ENCODE assay signal across 24 cellular contexts in the genomic region with DNA sequence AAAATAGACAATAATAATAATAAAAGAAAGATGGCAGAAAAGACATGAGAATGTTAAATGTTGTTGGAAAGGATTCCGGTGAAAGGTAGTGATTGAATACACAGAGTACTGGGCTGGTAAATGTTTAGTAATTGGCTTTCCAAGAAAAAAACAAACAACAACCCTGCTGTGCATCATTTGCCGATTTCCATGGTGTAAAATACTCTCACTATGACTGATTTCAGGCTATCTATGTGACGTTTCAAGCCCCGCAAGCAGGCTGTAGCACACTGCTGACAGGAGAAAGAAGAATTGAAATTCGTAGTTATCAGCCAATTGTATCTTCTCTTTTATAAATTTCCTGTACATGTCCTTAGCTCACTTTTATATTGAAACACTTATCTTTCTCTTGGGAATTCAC. TPM values are rescaled to one million over a fixed set of nuclear protein-coding genes. Genes with fewer than 3 reads are reported as not detected.
DNase-seq lines count a peak whose midpoint lies in the region; ATAC-seq and TF ChIP-seq lines count a peak whose summit lies in the region.
"Had no signal": no experiment of that assay in that cellular context is flagged by ENCODE, and none has a peak within 500 bp of the region (broad histone marks: within the 10 kb centered on the region; RNA-seq: fewer than 3 reads in every experiment).

No MANE protein-coding gene starts in this region.

- no peaks in the 10 kb centered on the region for H3K4me1 Mint-ChIP-seq in activated T-cell treated with anti-CD3 and anti-CD28 coated beads, Interleukin-2, amount 50 U/mL, for 72 hours (ENCODE audit: low read depth)
- H3K4me1 Mint-ChIP-seq in nephron progenitor cell = no peaks in the 10 kb centered on the region
- H3K4me1 Mint-ChIP-seq: memory B cell had no signal

- H3K27me3 Mint-ChIP-seq in activated T-cell treated with anti-CD3 and anti-CD28 coated beads, Interleukin-2, amount 50 U/mL, for 72 hours (ENCODE audit: low read depth) = peaks cover 6% of the 10 kb centered on the region
- H3K27me3 Mint-ChIP-seq in nephron progenitor cell (ENCODE audit: low read depth, poor library complexity) = peaks cover 8% of the 10 kb centered on the region
- H3K27me3 Mint-ChIP-seq: activated CD4-positive, alpha-beta memory T cell treated with anti-CD3 and anti-CD28 coated beads, Interleukin-2, amount 10 ng/mL, durations not matched to agents 7 days and 5 days; memory B cell had no signal

- peak overlapping the region in 1 of 2 donors; percentile 29 for H3K4me3 Mint-ChIP-seq in activated T-cell treated with anti-CD3 and anti-CD28 coated beads, Interleukin-2, amount 50 U/mL, for 72 hours
- H3K4me3 Mint-ChIP-seq in nephron progenitor cell = no peak overlapping the region
- H3K4me3 Mint-ChIP-seq: activated CD4-positive, alpha-beta memory T cell treated with anti-CD3 and anti-CD28 coated beads, Interleukin-2, amount 10 ng/mL, durations not matched to agents 7 days and 5 days; CD8-positive, alpha-beta T cell; memory B cell had no signal

- peak overlapping the region; percentile 33 for H3K27ac Mint-ChIP-seq in activated T-cell treated with anti-CD3 and anti-CD28 coated beads, Interleukin-2, amount 50 U/mL, for 72 hours
- no peak overlapping the region for H3K27ac Mint-ChIP-seq in activated naive CD4-positive, alpha-beta T cell treated with anti-CD3 and anti-CD28 coated beads, Interleukin-2, amount 50 U/mL, for 72 hours
- H3K27ac Mint-ChIP-seq in nephron progenitor cell = no peak overlapping the region
- H3K27ac Mint-ChIP-seq: activated CD4-positive, alpha-beta memory T cell treated with anti-CD3 and anti-CD28 coated beads, Interleukin-2, amount 10 ng/mL, durations not matched to agents 7 days and 5 days; CD8-positive, alpha-beta T cell; memory B cell had no signal

- no peaks in the 10 kb centered on the region for H3K9me3 Mint-ChIP-seq in activated T-cell treated with anti-CD3 and anti-CD28 coated beads, Interleukin-2, amount 50 U/mL, for 72 hours
- H3K9me3 Mint-ChIP-seq in activated naive CD4-positive, alpha-beta T cell treated with anti-CD3 and anti-CD28 coated beads, Interleukin-2, amount 50 U/mL, for 72 hours = peaks cover 0 to 9% of the 10 kb centered on the region in 2 donors
- H3K9me3 Mint-ChIP-seq in nephron progenitor cell = peaks cover 57% of the 10 kb centered on the region
- H3K9me3 Mint-ChIP-seq: activated CD4-positive, alpha-beta memory T cell treated with anti-CD3 and anti-CD28 coated beads, Interleukin-2, amount 10 ng/mL, durations not matched to agents 7 days and 5 days; CD8-positive, alpha-beta T cell; memory B cell had no signal

- no peak for TF ChIP-seq CTCF in nephron progenitor cell (IDR thresholded peaks at IDR 0.05)

- no peak for DNase-seq in activated T-cell treated with anti-CD3 and anti-CD28 coated beads, Interleukin-2, amount 50 U/mL, for 72 hours
- no peak for DNase-seq in activated T-cell treated with anti-CD3 and anti-CD28 coated beads for 4 hours
- DNase-seq in activated naive CD4-positive, alpha-beta T cell treated with anti-CD3 and anti-CD28 coated beads, Interleukin-2, amount 50 U/mL, for 72 hours (ENCODE audit: low spot score in 2 of 2) = no peak
- no peak for DNase-seq in activated naive CD4-positive, alpha-beta T cell (lab: John Stamatoyannopoulos, UW)
- DNase-seq in nephron progenitor cell = no peak
- DNase-seq: activated CD4-positive, alpha-beta memory T cell treated with anti-CD3 and anti-CD28 coated beads, Interleukin-2, amount 10 ng/mL, durations not matched to agents 7 days and 5 days; activated gamma-delta T cell treated with Interleukin-2 at 50 U/mL for 16 hours; CD8-positive, alpha-beta T cell; DMS 273 treated with DMSO at 0.1 percent for 48 hours; effector memory CD4-positive, alpha-beta T cell; foreskin fibroblast; left cardiac atrium; NCI-H1436; NCI-H524 treated with DMSO at 0.1 percent for 48 hours; Peyer's patch; SIG-M5; trophoblast cell had no signal

- peak; percentile 58 to 92 for ATAC-seq in activated T-cell treated with anti-CD3 and anti-CD28 coated beads, Interleukin-2, amount 50 U/mL, for 72 hours (replicated peaks in 1 of 2)
- peak; percentile 82 for ATAC-seq in GM21576 (IDR thresholded peaks at IDR 0.05; ENCODE audit: unreplicated experiment)
- ATAC-seq in HG03432 (IDR thresholded peaks at IDR 0.05; ENCODE audit: unreplicated experiment) = peak; percentile 66
- ATAC-seq in activated naive CD4-positive, alpha-beta T cell treated with anti-CD3 and anti-CD28 coated beads, Interleukin-2, amount 50 U/mL, for 72 hours = no peak
- no peak for ATAC-seq in GM21447 (IDR thresholded peaks at IDR 0.05; ENCODE audit: unreplicated experiment)
- ATAC-seq: CD8-positive, alpha-beta T cell; HCT116; left cardiac atrium had no signal

- no peaks in the 10 kb centered on the region for H3K36me3 Mint-ChIP-seq in activated T-cell treated with anti-CD3 and anti-CD28 coated beads, Interleukin-2, amount 50 U/mL, for 72 hours (ENCODE audit: insufficient read depth in 2 of 2)
- H3K36me3 Mint-ChIP-seq in activated naive CD4-positive, alpha-beta T cell treated with anti-CD3 and anti-CD28 coated beads, Interleukin-2, amount 50 U/mL, for 72 hours = no peaks in the 10 kb centered on the region
- H3K36me3 Mint-ChIP-seq in nephron progenitor cell (ENCODE audit: low read depth) = no peaks in the 10 kb centered on the region
- H3K36me3 Mint-ChIP-seq: CD8-positive, alpha-beta T cell; memory B cell had no signal

RNA-seq across cellular contexts. Expression of a gene that starts 13.6 kb away (rescaled TPM):
- 100 to 1,000 TPM; 183 to 275 TPM for total RNA-seq in activated T-cell treated with anti-CD3 and anti-CD28 coated beads, Interleukin-2, amount 50 U/mL, for 72 hours
- 100 to 1,000 TPM; 110 to 233 TPM for total RNA-seq in activated naive CD4-positive, alpha-beta T cell treated with anti-CD3 and anti-CD28 coated beads, Interleukin-2, amount 50 U/mL, for 72 hours

RNA-seq across cellular contexts. Expression of a gene that starts 51.8 kb away (rescaled TPM):
- under 1 TPM; 0.46 to 0.50 TPM for total RNA-seq in activated T-cell treated with anti-CD3 and anti-CD28 coated beads, Interleukin-2, amount 50 U/mL, for 72 hours
- total RNA-seq in activated naive CD4-positive, alpha-beta T cell treated with anti-CD3 and anti-CD28 coated beads, Interleukin-2, amount 50 U/mL, for 72 hours = under 1 TPM in 1 of 2 donors, not detected in 1; 0.53 TPM
- total RNA-seq: A172, pulmonary artery endothelial cell had no signal

Comparison
In these comparisons a context has a peak if more than half of its experiments do, and no peak if none do; other contexts are left out.
1. ATAC-seq: peak in activated T-cell treated with anti-CD3 and anti-CD28 coated beads, Interleukin-2, amount 50 U/mL, for 72 hours (2 of 2), GM21576 (single experiment) and HG03432 (single experiment); none in activated naive CD4-positive, alpha-beta T cell treated with anti-CD3 and anti-CD28 coated beads, Interleukin-2, amount 50 U/mL, for 72 hours (0 of 2) and GM21447 (single experiment).